ENCODE assay signal across 11 cellular contexts in genomic region chr11:45104006-45104789, GRCh38.
"Had no signal": no experiment of that assay in that cellular context is flagged by ENCODE, and none has a peak within 500 bp of the region (broad histone marks: within the 10 kb centered on the region; RNA-seq: fewer than 3 reads in every experiment).

No MANE protein-coding gene starts in this region.

- DNase-seq: activated CD4-positive, alpha-beta T cell treated with anti-CD3 and anti-CD28 coated beads, Interleukin-2, amount 50 U/mL, for 4 hours; activated T-cell treated with anti-CD3 and anti-CD28 coated beads for 4 hours; effector CD4-positive, alpha-beta T cell; heart right ventricle; left ventricle myocardium superior; ovary; stimulated activated CD4-positive, alpha-beta T cell treated with anti-CD3 and anti-CD28 coated beads, Interleukin-4, amount 100 ng/mL, for 1 hour; stimulated activated CD8-positive, alpha-beta memory T cell treated with anti-CD3 and anti-CD28 coated beads, Interleukin-4, amount 100 ng/mL, for 48 hours; uterus had no signal

- H3K36me3 ChIP-seq: ascending aorta, heart right ventricle, ovary, uterus had no signal

- H3K9me3 ChIP-seq: ascending aorta, heart right ventricle, ovary, uterus had no signal

- H3K4me3 Mint-ChIP-seq: T-helper 2 cell treated with Interferon-gamma antibody and Interleukin-4, amounts not matched to agents 5 μg/mL and 100 μg/mL, for 36 hours had no signal

- H3K27ac ChIP-seq: ascending aorta, ovary, uterus had no signal

- ATAC-seq: left ventricle myocardium superior had no signal

- H3K9me3 Mint-ChIP-seq: T-helper 2 cell treated with Interferon-gamma antibody and Interleukin-4, amounts not matched to agents 5 μg/mL and 100 μg/mL, for 36 hours had no signal

- H3K27ac Mint-ChIP-seq: T-helper 2 cell treated with Interferon-gamma antibody and Interleukin-4, amounts not matched to agents 5 μg/mL and 100 μg/mL, for 36 hours had no signal

- H3K4me3 ChIP-seq: ascending aorta, heart right ventricle, ovary, uterus had no signal

- H3K27me3 ChIP-seq: ovary, uterus had no signal

- H3K4me1 ChIP-seq: uterus had no signal
